Comparison of ENCODE assay signal across 7 cellular contexts in the genomic region with DNA sequence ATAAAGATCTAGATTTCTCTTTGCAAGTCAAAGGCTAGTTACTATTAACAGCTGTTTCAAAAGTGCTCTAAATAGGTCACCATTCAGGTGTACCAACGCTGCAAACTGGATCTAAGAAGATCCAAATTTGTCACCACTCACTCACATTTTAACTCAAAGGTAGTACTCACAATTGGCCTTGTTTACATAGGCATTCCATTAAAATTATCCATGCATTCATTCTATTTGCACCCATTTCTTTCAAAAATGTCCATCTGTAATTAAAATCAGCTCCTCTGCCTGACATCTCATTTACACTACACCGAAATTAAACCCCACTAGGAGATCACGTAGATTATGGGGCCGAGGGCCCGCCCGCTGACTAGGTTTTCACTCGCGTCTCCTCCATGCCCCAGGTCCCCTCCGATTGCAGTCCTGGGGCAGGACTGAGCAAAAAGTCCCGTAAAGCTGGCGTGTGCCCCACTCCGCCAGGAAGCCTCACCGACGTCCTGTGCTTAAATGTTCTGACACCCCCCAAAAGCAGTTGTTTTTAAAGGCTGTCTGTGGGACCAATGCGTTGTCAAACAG. TPM values are rescaled to one million over a fixed set of nuclear protein-coding genes. Genes with fewer than 3 reads are reported as not detected.
A peak's percentile ranks its signal among the peaks of the same experiment; 100 is the strongest.
DNase-seq lines count a peak whose midpoint lies in the region; ATAC-seq and TF ChIP-seq lines count a peak whose summit lies in the region.

No MANE protein-coding gene starts in this region.

- peak; percentile 0 for ATAC-seq in GM19324 (IDR thresholded peaks at IDR 0.05; ENCODE audit: low FRiP score, unreplicated experiment)
- ATAC-seq in HG03432 (IDR thresholded peaks at IDR 0.05; ENCODE audit: unreplicated experiment), result peak; percentile 0
- peak; percentile 3 for ATAC-seq in activated CD8-positive, alpha-beta T cell treated with anti-CD3 and anti-CD28 coated beads, Interleukin-2, amount 10 ng/mL, durations not matched to agents 7 days and 5 days
- peak; percentile 3 for ATAC-seq in stimulated activated naive CD8-positive, alpha-beta T cell treated with anti-CD3 and anti-CD28 coated beads, Interleukin-15, amount 100 ng/mL, for 72 hours
- ATAC-seq in activated CD4-positive, CD25-positive, alpha-beta regulatory T cell treated with anti-CD3 and anti-CD28 coated beads, Interleukin-2, amount 50 U/mL, for 24 hours, result no peak

- peaks cover 62% of the 10 kb centered on the region for H3K79me2 ChIP-seq in DOHH2 (ENCODE audit: control insufficient read depth, low read length)

- DNase-seq in activated CD8-positive, alpha-beta T cell treated with anti-CD3 and anti-CD28 coated beads, Interleukin-2, amount 10 ng/mL, durations not matched to agents 7 days and 5 days, result no peak
- no peak for DNase-seq in stimulated activated naive CD8-positive, alpha-beta T cell treated with anti-CD3 and anti-CD28 coated beads, Interleukin-15, amount 100 ng/mL, for 72 hours

- H3F3A ChIP-seq in DOHH2 (ENCODE audit: control insufficient read depth, insufficient read depth), result peaks cover 7% of the 10 kb centered on the region; the same call in 1 of the 2 replicates

- no peaks in the 10 kb centered on the region for H3K9me3 ChIP-seq in DOHH2 (ENCODE audit: control insufficient read depth, insufficient read depth, low read length)
- H3K9me3 ChIP-seq in iPS-15b (ENCODE audit: control insufficient read depth, insufficient read depth, low read length), result no peaks in the 10 kb centered on the region

- H3K9ac ChIP-seq in iPS-15b (ENCODE audit: low read depth, low read length), result peak overlapping the region; percentile 89

- peak overlapping the region; percentile 78 for H3K4me2 ChIP-seq in DOHH2 (ENCODE audit: low read length)

- H3K4me3 Mint-ChIP-seq in activated CD8-positive, alpha-beta T cell treated with anti-CD3 and anti-CD28 coated beads, Interleukin-2, amount 10 ng/mL, durations not matched to agents 7 days and 5 days, result peak overlapping the region; percentile 74
- peak overlapping the region; percentile 94 to 96 for H3K4me3 Mint-ChIP-seq in stimulated activated naive CD8-positive, alpha-beta T cell treated with anti-CD3 and anti-CD28 coated beads, Interleukin-15, amount 100 ng/mL, for 72 hours

- H3K36me3 ChIP-seq in DOHH2 (ENCODE audit: control insufficient read depth, low read length) (peaks cover 8% of the 10 kb centered on the region; the same call in 1 of the 2 replicates), iPS-15b (ENCODE audit: control insufficient read depth, insufficient read depth, low read length) (no peaks in the 10 kb centered on the region)

- CTCF ChIA-PET in activated CD8-positive, alpha-beta T cell treated with anti-CD3 and anti-CD28 coated beads, Interleukin-2, amount 10 ng/mL, durations not matched to agents 7 days and 5 days (lab: Charles Lee), result interaction anchor here (1.2 to 2.3 kb wide), 4 partner anchors 10 to 156 kb away, joined by 3 to 5 read pairs (median 3); partner anchors contain the start of genes RWDD4 and TRAPPC11

- peak overlapping the region; percentile 90 for H3K4me3 ChIP-seq in DOHH2 (ENCODE audit: low read length)
- peak overlapping the region; percentile 92 for H3K4me3 ChIP-seq in iPS-15b (ENCODE audit: low read depth, low read length)

- H3K9me3 Mint-ChIP-seq in activated CD8-positive, alpha-beta T cell treated with anti-CD3 and anti-CD28 coated beads, Interleukin-2, amount 10 ng/mL, durations not matched to agents 7 days and 5 days (ENCODE audit: insufficient read depth), result no peaks in the 10 kb centered on the region
- no peaks in the 10 kb centered on the region for H3K9me3 Mint-ChIP-seq in stimulated activated naive CD8-positive, alpha-beta T cell treated with anti-CD3 and anti-CD28 coated beads, Interleukin-15, amount 100 ng/mL, for 72 hours

- H3K27me3 ChIP-seq in DOHH2 (ENCODE audit: control insufficient read depth, low read length) (no peaks in the 10 kb centered on the region), iPS-15b (ENCODE audit: control insufficient read depth, insufficient read depth, low read length) (no peaks in the 10 kb centered on the region)

- H3K27ac Mint-ChIP-seq in activated CD8-positive, alpha-beta T cell treated with anti-CD3 and anti-CD28 coated beads, Interleukin-2, amount 10 ng/mL, durations not matched to agents 7 days and 5 days, result peak overlapping the region; percentile 76
- H3K27ac Mint-ChIP-seq in stimulated activated naive CD8-positive, alpha-beta T cell treated with anti-CD3 and anti-CD28 coated beads, Interleukin-15, amount 100 ng/mL, for 72 hours, result peak overlapping the region; percentile 95 to 96

- H3K36me3 Mint-ChIP-seq in activated CD8-positive, alpha-beta T cell treated with anti-CD3 and anti-CD28 coated beads, Interleukin-2, amount 10 ng/mL, durations not matched to agents 7 days and 5 days (ENCODE audit: low read depth), result no peaks in the 10 kb centered on the region

- H3K27ac ChIP-seq in DOHH2 (ENCODE audit: low read depth, low read length), result peak overlapping the region; percentile 83

- H3K4me1 ChIP-seq in DOHH2 (ENCODE audit: control insufficient read depth, low read length) (peaks cover 19% of the 10 kb centered on the region), iPS-15b (ENCODE audit: control insufficient read depth, insufficient read depth, low read length) (peaks cover 11% of the 10 kb centered on the region)

- no peaks in the 10 kb centered on the region for H3K27me3 Mint-ChIP-seq in activated CD8-positive, alpha-beta T cell treated with anti-CD3 and anti-CD28 coated beads, Interleukin-2, amount 10 ng/mL, durations not matched to agents 7 days and 5 days (ENCODE audit: low read depth)
- no peaks in the 10 kb centered on the region for H3K27me3 Mint-ChIP-seq in stimulated activated naive CD8-positive, alpha-beta T cell treated with anti-CD3 and anti-CD28 coated beads, Interleukin-15, amount 100 ng/mL, for 72 hours

- H3K4me1 Mint-ChIP-seq in activated CD8-positive, alpha-beta T cell treated with anti-CD3 and anti-CD28 coated beads, Interleukin-2, amount 10 ng/mL, durations not matched to agents 7 days and 5 days (ENCODE audit: low read depth), result peaks cover 39% of the 10 kb centered on the region
- H3K4me1 Mint-ChIP-seq in stimulated activated naive CD8-positive, alpha-beta T cell treated with anti-CD3 and anti-CD28 coated beads, Interleukin-15, amount 100 ng/mL, for 72 hours, result peaks cover 22% of the 10 kb centered on the region

- H3K9me2 ChIP-seq in DOHH2 (replicated peaks; ENCODE audit: control insufficient read depth, low read length), result no peaks in the 10 kb centered on the region

- H4K20me1 ChIP-seq in DOHH2 (ENCODE audit: control insufficient read depth, insufficient read depth, low read depth, low read length), result peaks cover 11% of the 10 kb centered on the region

- POLR2A ChIA-PET in activated CD8-positive, alpha-beta T cell treated with anti-CD3 and anti-CD28 coated beads, Interleukin-2, amount 10 ng/mL, durations not matched to agents 7 days and 5 days (lab: Charles Lee), result interaction anchor here (0.7 to 3.6 kb wide), 9 partner anchors 9 to 585 kb away, joined by 3 to 43 read pairs (median 4); partner anchors contain the start of gene CDKN2AIP

- TF ChIP-seq CTCF in DOHH2 (IDR thresholded peaks at IDR 0.05; ENCODE audit: low read depth, low read length, poor library complexity, severe bottlenecking), result no peak

RNA-seq across cellular contexts. Expression of gene ING2, which starts 1.3 kb away (rescaled TPM):
- 10 to 100 TPM; 15.3 to 15.4 TPM for total RNA-seq in activated CD8-positive, alpha-beta T cell treated with anti-CD3 and anti-CD28 coated beads, Interleukin-2, amount 10 ng/mL, durations not matched to agents 7 days and 5 days

RNA-seq across cellular contexts. Expression of gene CDKN2AIP, which starts 59.1 kb away (rescaled TPM):
- total RNA-seq in activated CD8-positive, alpha-beta T cell treated with anti-CD3 and anti-CD28 coated beads, Interleukin-2, amount 10 ng/mL, durations not matched to agents 7 days and 5 days, result 10 to 100 TPM; 27.6 to 30.2 TPM

Comparison
In these comparisons a context has a peak if more than half of its experiments do, and no peak if none do; other contexts are left out.
1. ATAC-seq: peak in GM19324 (single experiment), HG03432 (single experiment), activated CD8-positive, alpha-beta T cell treated with anti-CD3 and anti-CD28 coated beads, Interleukin-2, amount 10 ng/mL, durations not matched to agents 7 days and 5 days (single experiment) and stimulated activated naive CD8-positive, alpha-beta T cell treated with anti-CD3 and anti-CD28 coated beads, Interleukin-15, amount 100 ng/mL, for 72 hours (single experiment); none in activated CD4-positive, CD25-positive, alpha-beta regulatory T cell treated with anti-CD3 and anti-CD28 coated beads, Interleukin-2, amount 50 U/mL, for 24 hours (0 of 2).